ENCODE assay signal across 9 cellular contexts in genomic region chr4:39032218-39033085, GRCh38. TPM values are rescaled to one million over a fixed set of nuclear protein-coding genes. Genes with fewer than 3 reads are reported as not detected.
DNase-seq lines count a peak whose midpoint lies in the region; ATAC-seq, FAIRE-seq and TF ChIP-seq lines count a peak whose summit lies in the region.
"Had no signal": no experiment of that assay in that cellular context is flagged by ENCODE, and none has a peak within 500 bp of the region (broad histone marks: within the 10 kb centered on the region; RNA-seq: fewer than 3 reads in every experiment).

TMEM156 (minus strand) TSS chr4:39032409; CDS start chr4:39032313, 96 bp downstream.

- H3K4me1 Mint-ChIP-seq in activated CD4-positive, alpha-beta memory T cell treated with anti-CD3 and anti-CD28 coated beads, Interleukin-2, amount 10 ng/mL, durations not matched to agents 7 days and 5 days, result peaks cover 34% of the 10 kb centered on the region
- peaks cover 8% of the 10 kb centered on the region for H3K4me1 Mint-ChIP-seq in memory B cell

- DNase-seq in GM12891 (ENCODE audit: insufficient read length, low spot score) (no peak), memory B cell (ENCODE audit: low spot score in 2 of 2) (peak in 1 of 2 donors; percentile 35), NCI-H2171 treated with DMSO at 0.1 percent for 48 hours (lab: John Stamatoyannopoulos, UW) (no peak), HAP-1 (ENCODE audit: low spot score in 2 of 2) (no peak), DMS153 (lab: John Stamatoyannopoulos, UW) (no peak)
- peak; percentile 76 for DNase-seq in Jurkat, Clone E6-1 (ENCODE audit: low read depth, low spot score)
- DNase-seq in activated CD4-positive, alpha-beta memory T cell treated with anti-CD3 and anti-CD28 coated beads, Interleukin-2, amount 10 ng/mL, durations not matched to agents 7 days and 5 days, result peak; percentile 46

- FAIRE-seq in GM12891 (lab: Jason Lieb, UNC), result peak; percentile 92
- FAIRE-seq: TTC549 had no signal

- H3K27me3 Mint-ChIP-seq in activated CD4-positive, alpha-beta memory T cell treated with anti-CD3 and anti-CD28 coated beads, Interleukin-2, amount 10 ng/mL, durations not matched to agents 7 days and 5 days, result no peaks in the 10 kb centered on the region
- no peaks in the 10 kb centered on the region for H3K27me3 Mint-ChIP-seq in memory B cell

- peak; percentile 59; the same call in 1 of the 2 replicates for TF ChIP-seq POLR2A in GM12891 (IDR thresholded peaks at IDR 0.05; ENCODE audit: low read depth, low read length)

- no peak within 1 kb of the TSS for H3K4me3 ChIP-seq in Jurkat, Clone E6-1 (ENCODE audit: low read length)
- no peak within 1 kb of the TSS for H3K4me3 ChIP-seq in HAP-1

- no peaks in the 10 kb centered on the region for H3K36me3 ChIP-seq in HAP-1 (replicated peaks)

- no peaks in the 10 kb centered on the region for H3K27me3 ChIP-seq in HAP-1 (ENCODE audit: low read depth)

- POLR2A ChIA-PET in activated CD4-positive, alpha-beta memory T cell treated with anti-CD3 and anti-CD28 coated beads, Interleukin-2, amount 10 ng/mL, durations not matched to agents 7 days and 5 days (lab: Charles Lee), result interaction anchor here (0.6 to 9.4 kb wide), 6 partner anchors 12 to 1165 kb away, joined by 3 to 181 read pairs (median 9); no protein-coding TSS in a partner anchor

- no peaks in the 10 kb centered on the region for H3K9me3 Mint-ChIP-seq in activated CD4-positive, alpha-beta memory T cell treated with anti-CD3 and anti-CD28 coated beads, Interleukin-2, amount 10 ng/mL, durations not matched to agents 7 days and 5 days
- no peaks in the 10 kb centered on the region for H3K9me3 Mint-ChIP-seq in memory B cell

- ATAC-seq in GM21619 (IDR thresholded peaks at IDR 0.05; ENCODE audit: unreplicated experiment) (peak; percentile 60), memory B cell (ENCODE audit: low read depth) (peak; percentile 77)

- H3K36me3 Mint-ChIP-seq in activated CD4-positive, alpha-beta memory T cell treated with anti-CD3 and anti-CD28 coated beads, Interleukin-2, amount 10 ng/mL, durations not matched to agents 7 days and 5 days (ENCODE audit: low read depth), result peaks cover 9% of the 10 kb centered on the region
- H3K36me3 Mint-ChIP-seq in memory B cell, result peaks cover 2% of the 10 kb centered on the region

- H3K9me3 ChIP-seq in HAP-1, result no peaks in the 10 kb centered on the region

- H3K4me3 Mint-ChIP-seq in activated CD4-positive, alpha-beta memory T cell treated with anti-CD3 and anti-CD28 coated beads, Interleukin-2, amount 10 ng/mL, durations not matched to agents 7 days and 5 days, result peak within 1 kb of the TSS; percentile 79
- H3K4me3 Mint-ChIP-seq in memory B cell, result peak within 1 kb of the TSS; percentile 90

- in situ Hi-C loops in HAP-1 (cut with MboI; ENCODE audit: low sequenced_read_pairs), result no loop called here

- H3K27ac Mint-ChIP-seq in activated CD4-positive, alpha-beta memory T cell treated with anti-CD3 and anti-CD28 coated beads, Interleukin-2, amount 10 ng/mL, durations not matched to agents 7 days and 5 days, result peak within 1 kb of the TSS; percentile 77
- peak within 1 kb of the TSS; percentile 63 for H3K27ac Mint-ChIP-seq in memory B cell

- peaks cover 4% of the 10 kb centered on the region; the same call in 1 of the 2 replicates for H3K4me1 ChIP-seq in HAP-1

- CTCF ChIA-PET in activated CD4-positive, alpha-beta memory T cell treated with anti-CD3 and anti-CD28 coated beads, Interleukin-2, amount 10 ng/mL, durations not matched to agents 7 days and 5 days (lab: Charles Lee), result interaction anchor here (1.2 to 1.4 kb wide), 2 partner anchors 20 to 130 kb away, joined by 3 to 4 read pairs; no protein-coding TSS in a partner anchor

TF ChIP-seq in GM12891, 5 proteins besides CTCF, POLR2A, EP300 and RAD21:
- TF ChIP-seq POU2F2 (IDR thresholded peaks at IDR 0.05; ENCODE audit: low read depth, low read length) (no peak), SPI1 (IDR thresholded peaks at IDR 0.05; ENCODE audit: low read depth, low read length) (peak; percentile 73), PAX5 (IDR thresholded peaks at IDR 0.05; ENCODE audit: insufficient read depth, low read length, severe bottlenecking) (no peak)

RNA-seq across cellular contexts. Expression of gene TMEM156, which starts in this region (rescaled TPM):
- polyA plus RNA-seq in GM12891 (2012; ENCODE audit: low read depth, missing spikeins), result 17.7 TPM
- polyA plus RNA-seq in Jurkat, Clone E6-1 (2012; ENCODE audit: insufficient read depth, insufficient read length), result not detected
- total RNA-seq in activated CD4-positive, alpha-beta memory T cell treated with anti-CD3 and anti-CD28 coated beads, Interleukin-2, amount 10 ng/mL, durations not matched to agents 7 days and 5 days, result 10 to 100 TPM; 27.6 to 28.2 TPM

Comparison
In these comparisons a context has a peak if more than half of its experiments do, and no peak if none do; other contexts are left out.
1. DNase-seq: peak in Jurkat, Clone E6-1 (single experiment) and activated CD4-positive, alpha-beta memory T cell treated with anti-CD3 and anti-CD28 coated beads, Interleukin-2, amount 10 ng/mL, durations not matched to agents 7 days and 5 days (single experiment); none in GM12891 (single experiment), NCI-H2171 treated with DMSO at 0.1 percent for 48 hours (single experiment), HAP-1 (0 of 2) and DMS153 (single experiment).